ENCODE assay signal across 1 cellular context in the genomic region with DNA sequence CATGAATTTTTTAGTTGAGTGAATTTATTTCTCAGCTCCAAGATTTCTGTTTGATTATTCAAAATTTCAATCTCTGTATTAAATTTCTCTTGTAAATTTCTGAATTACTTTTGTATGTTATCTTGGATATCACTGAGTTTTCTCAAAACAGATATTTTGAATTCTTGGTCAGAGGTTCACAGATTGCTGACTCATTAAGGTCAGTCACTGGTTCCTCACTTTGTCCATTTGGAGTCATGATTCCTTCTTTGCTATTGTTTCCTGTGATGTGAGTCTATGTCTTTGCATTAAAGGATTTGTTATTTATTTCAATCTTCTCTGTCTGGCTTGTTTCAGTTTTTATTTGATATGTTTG.
TF ChIP-seq lines count a peak whose summit lies in the region.

No MANE protein-coding gene starts in this region.

TF ChIP-seq in SK-N-SH treated with all-trans-retinoic acid at 6 μM for 48 hours, 23 proteins besides CTCF, POLR2A, EP300 and RAD21:
- TF ChIP-seq TOX (CRISPR knock-in tag; IDR thresholded peaks at IDR 0.05; ENCODE audit: borderline replicate concordance) (no peak), RARB (CRISPR knock-in tag; IDR thresholded peaks at IDR 0.05) (no peak), TCF4 (CRISPR knock-in tag; IDR thresholded peaks at IDR 0.05; ENCODE audit: borderline replicate concordance) (no peak), ZC3H10 (CRISPR knock-in tag; IDR thresholded peaks at IDR 0.05) (no peak)
- TF ChIP-seq, protein P1, sequence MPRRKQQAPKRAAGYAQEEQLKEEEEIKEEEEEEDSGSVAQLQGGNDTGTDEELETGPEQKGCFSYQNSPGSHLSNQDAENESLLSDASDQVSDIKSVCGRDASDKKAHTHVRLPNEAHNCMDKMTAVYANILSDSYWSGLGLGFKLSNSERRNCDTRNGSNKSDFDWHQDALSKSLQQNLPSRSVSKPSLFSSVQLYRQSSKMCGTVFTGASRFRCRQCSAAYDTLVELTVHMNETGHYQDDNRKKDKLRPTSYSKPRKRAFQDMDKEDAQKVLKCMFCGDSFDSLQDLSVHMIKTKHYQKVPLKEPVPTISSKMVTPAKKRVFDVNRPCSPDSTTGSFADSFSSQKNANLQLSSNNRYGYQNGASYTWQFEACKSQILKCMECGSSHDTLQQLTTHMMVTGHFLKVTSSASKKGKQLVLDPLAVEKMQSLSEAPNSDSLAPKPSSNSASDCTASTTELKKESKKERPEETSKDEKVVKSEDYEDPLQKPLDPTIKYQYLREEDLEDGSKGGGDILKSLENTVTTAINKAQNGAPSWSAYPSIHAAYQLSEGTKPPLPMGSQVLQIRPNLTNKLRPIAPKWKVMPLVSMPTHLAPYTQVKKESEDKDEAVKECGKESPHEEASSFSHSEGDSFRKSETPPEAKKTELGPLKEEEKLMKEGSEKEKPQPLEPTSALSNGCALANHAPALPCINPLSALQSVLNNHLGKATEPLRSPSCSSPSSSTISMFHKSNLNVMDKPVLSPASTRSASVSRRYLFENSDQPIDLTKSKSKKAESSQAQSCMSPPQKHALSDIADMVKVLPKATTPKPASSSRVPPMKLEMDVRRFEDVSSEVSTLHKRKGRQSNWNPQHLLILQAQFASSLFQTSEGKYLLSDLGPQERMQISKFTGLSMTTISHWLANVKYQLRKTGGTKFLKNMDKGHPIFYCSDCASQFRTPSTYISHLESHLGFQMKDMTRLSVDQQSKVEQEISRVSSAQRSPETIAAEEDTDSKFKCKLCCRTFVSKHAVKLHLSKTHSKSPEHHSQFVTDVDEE (CRISPR knock-in tag; IDR thresholded peaks at IDR 0.05), result no peak
